In genomic region chr6:94600648-94601047, GRCh38 we compare ENCODE assay signal across 23 cellular contexts.
"Had no signal": no experiment of that assay in that cellular context is flagged by ENCODE, and none has a peak within 500 bp of the region (broad histone marks: within the 10 kb centered on the region; RNA-seq: fewer than 3 reads in every experiment).

No MANE protein-coding gene starts in this region.

- H3K4me2 ChIP-seq: KMS-11, PC-9 had no signal

- H3K4me3 ChIP-seq: K562, PC-9, Peyer's patch, SJCRH30 had no signal

- H3K9me3 ChIP-seq: Peyer's patch, SJCRH30 had no signal

- H3K36me3 ChIP-seq: Peyer's patch, SJCRH30 had no signal

- DNase-seq: Kasumi-1, MM.1S, NCI-H1092 treated with DMSO at 0.1 percent for 48 hours, NCI-H1436, NCI-H1694 treated with DMSO at 0.1 percent for 48 hours, NCI-H1930, NCI-H2107, NCI-H2171 treated with DMSO at 0.1 percent for 48 hours, NCI-H2227 treated with DMSO at 0.1 percent for 48 hours, NCI-H524, NCI-H526 treated with DMSO at 0.1 percent for 48 hours, OCI-M1, PC-9, Peyer's patch, SHP77 treated with DMSO at 0.1 percent for 48 hours, SJCRH30, T-helper 1 cell had no signal

- H3K27me3 ChIP-seq: Peyer's patch, SJCRH30 had no signal

- ATAC-seq: K562, Right ventricle myocardium inferior, SK-N-SH treated with all-trans-retinoic acid at 6 μM for 48 hours had no signal

- H3K27me3 Mint-ChIP-seq: IgD-negative memory B cell had no signal

- H2AFZ ChIP-seq: PC-9 had no signal

- H3K4me1 Mint-ChIP-seq: IgD-negative memory B cell had no signal

- H3K27ac Mint-ChIP-seq: IgD-negative memory B cell had no signal

- H3K4me1 ChIP-seq: Peyer's patch, SJCRH30 had no signal

- H3K27ac ChIP-seq: HL-60, KMS-11, PC-9, Peyer's patch, SJCRH30 had no signal

- H3K4me3 Mint-ChIP-seq: IgD-negative memory B cell had no signal
